14 cellular contexts compared by ENCODE assay signal in genomic region chr17:14471052-14471451, GRCh38.
DNase-seq lines count a peak whose midpoint lies in the region; ATAC-seq, FAIRE-seq and TF ChIP-seq lines count a peak whose summit lies in the region.
"Had no signal": no experiment of that assay in that cellular context is flagged by ENCODE, and none has a peak within 500 bp of the region (broad histone marks: within the 10 kb centered on the region; RNA-seq: fewer than 3 reads in every experiment).

No MANE protein-coding gene starts in this region.

- H3K36me3 Mint-ChIP-seq in HFFc6 (ENCODE audit: low read depth) (no peaks in the 10 kb centered on the region), astrocyte (ENCODE audit: low read depth, unreplicated experiment) (no peaks in the 10 kb centered on the region)
- no peaks in the 10 kb centered on the region for H3K36me3 Mint-ChIP-seq in activated T-cell treated with anti-CD3 and anti-CD28 coated beads, Interleukin-2, amount 50 U/mL, for 4 hours (ENCODE audit: insufficient read depth)

- H3K9me3 ChIP-seq in astrocyte (ENCODE audit: insufficient read depth, low read depth, low read length), result no peaks in the 10 kb centered on the region
- H3K9me3 ChIP-seq in HepG2 (ENCODE audit: low read length), result no peaks in the 10 kb centered on the region

- H3K36me3 ChIP-seq in astrocyte (ENCODE audit: insufficient read depth, low read length) (no peaks in the 10 kb centered on the region), HepG2 (replicated peaks in 1 of 2; ENCODE audit: control insufficient read depth in 1 of 2, insufficient read depth in 2 of 2, low read length in 2 of 2) (peaks cover 11 to 55% of the 10 kb centered on the region in 2 experiments)

- ATAC-seq in HepG2 (peak; percentile 96), HG03095 (IDR thresholded peaks at IDR 0.05; ENCODE audit: unreplicated experiment) (no peak), HG03432 (IDR thresholded peaks at IDR 0.05; ENCODE audit: unreplicated experiment) (no peak)
- ATAC-seq in activated T-cell treated with anti-CD3 and anti-CD28 coated beads, Interleukin-2, amount 50 U/mL, for 4 hours, result no peak
- ATAC-seq: activated T-cell treated with anti-CD3 and anti-CD28 coated beads, Interleukin-2, amount 50 U/mL, for 72 hours had no signal

- DNase-seq in AG04449 (ENCODE audit: low read depth, low spot score) (peak; percentile 82), HFFc6 (peak; percentile 60), astrocyte (ENCODE audit: low read depth) (peak; percentile 25), HepG2 (ENCODE audit: low spot score) (peak; percentile 89), RCC 7860 (ENCODE audit: low spot score) (no peak)
- no peak for DNase-seq in activated T-cell treated with anti-CD3 and anti-CD28 coated beads, Interleukin-2, amount 50 U/mL, for 4 hours
- DNase-seq: activated T-cell treated with anti-CD3 and anti-CD28 coated beads, Interleukin-2, amount 50 U/mL, for 72 hours; NCI-H1436; PC-9 had no signal

- H3K4me2 ChIP-seq in astrocyte (ENCODE audit: low read length) (peak overlapping the region; percentile 9), HepG2 (ENCODE audit: low read depth, low read length) (0 out of 2 replicates have a peak overlapping the region, but pooled peaks have one; percentile 1)
- H3K4me2 ChIP-seq: PC-9 had no signal

- TF ChIP-seq POLR2A in HepG2 (IDR thresholded peaks at IDR 0.05; ENCODE audit: insufficient read depth in 1 of 2, low read depth in 2 of 2, low read length in 2 of 2), result no peak

- H3K27me3 ChIP-seq in astrocyte (ENCODE audit: insufficient read depth, low read length) (no peaks in the 10 kb centered on the region), HepG2 (ENCODE audit: control insufficient read depth in 1 of 2, insufficient read depth in 2 of 2, low read length in 2 of 2) (no peaks in the 10 kb centered on the region)

- H2AFZ ChIP-seq in astrocyte (ENCODE audit: low read depth, low read length) (peak overlapping the region; percentile 5), HepG2 (ENCODE audit: low read length) (no peak overlapping the region)
- H2AFZ ChIP-seq: PC-9 had no signal

- peaks cover 8% of the 10 kb centered on the region for H3K4me1 Mint-ChIP-seq in HFFc6 (ENCODE audit: low read depth)
- H3K4me1 Mint-ChIP-seq in astrocyte (ENCODE audit: low read depth, unreplicated experiment), result peaks cover 6% of the 10 kb centered on the region
- H3K4me1 Mint-ChIP-seq in activated T-cell treated with anti-CD3 and anti-CD28 coated beads, Interleukin-2, amount 50 U/mL, for 4 hours (ENCODE audit: low read depth), result peaks cover 2% of the 10 kb centered on the region
- H3K4me1 Mint-ChIP-seq: B cell had no signal

- H3K79me2 ChIP-seq in astrocyte (ENCODE audit: insufficient read depth, low read length), result no peaks in the 10 kb centered on the region
- peaks cover 2% of the 10 kb centered on the region for H3K79me2 ChIP-seq in HepG2 (ENCODE audit: insufficient read depth, low read length)

- CTCF ChIA-PET in AG04449 (lab: Yijun Ruan, JAX), result interaction anchor here (0.6 kb wide), 1 partner anchor 14 kb away, joined by 3 read pairs; no protein-coding TSS in a partner anchor
- CTCF ChIA-PET in HepG2 (lab: Yijun Ruan, JAX; ENCODE audit: low intra/inter-chr PET ratio, low total read pairs), result no interaction called here

- intact Hi-C loops in HepG2 (cut with micrococcal nuclease; ENCODE audit: unreplicated experiment), result no loop called here

- no peak overlapping the region for H3K27ac ChIP-seq in astrocyte (ENCODE audit: low read depth, low read length)
- no peak overlapping the region for H3K27ac ChIP-seq in HepG2 (ENCODE audit: extremely low read length, insufficient read depth, low read length)
- H3K27ac ChIP-seq: HL-60, PC-9, VCaP had no signal

- H3K4me3 ChIP-seq in AG04449 (ENCODE audit: low read depth, low read length) (no peak overlapping the region), astrocyte (ENCODE audit: insufficient read depth, low read depth, low read length) (no peak overlapping the region), HepG2 (replicated peaks in 1 of 3; ENCODE audit: insufficient read depth in 1 of 3, low read depth in 2 of 3, low read length in 3 of 3) (no peak overlapping the region)
- H3K4me3 ChIP-seq: PC-9 had no signal

- POLR2A ChIA-PET in AG04449 (lab: Yijun Ruan, JAX), result interaction anchor here (0.6 to 1.2 kb wide), 2 partner anchors 13 to 170 kb away, joined by 3 to 4 read pairs; partner anchors contain the start of gene HS3ST3B1
- POLR2A ChIA-PET in HepG2 (lab: Yijun Ruan, JAX), result interaction anchor here (0.8 to 1.3 kb wide), 3 partner anchors 98 to 171 kb away, joined by 3 to 5 read pairs (median 3); partner anchors contain the start of gene HS3ST3B1

- no peak for TF ChIP-seq RAD21 in HepG2 (CRISPR knock-in tag; IDR thresholded peaks at IDR 0.05)

- H3K27me3 Mint-ChIP-seq in HFFc6 (ENCODE audit: insufficient read depth) (peaks cover 7% of the 10 kb centered on the region), astrocyte (ENCODE audit: low read depth, unreplicated experiment) (no peaks in the 10 kb centered on the region)
- H3K27me3 Mint-ChIP-seq in activated T-cell treated with anti-CD3 and anti-CD28 coated beads, Interleukin-2, amount 50 U/mL, for 4 hours (ENCODE audit: low read depth), result no peaks in the 10 kb centered on the region

- peak in 1 of 2 experiments; percentile 49; a peak in 1 of 4 replicates for TF ChIP-seq EP300 in HepG2 (IDR thresholded peaks at IDR 0.05; ENCODE audit: low read depth in 2 of 2, low read length in 2 of 2)
- peak; percentile 55; the same call in 1 of the 2 replicates for TF ChIP-seq EP300 in HepG2 (CRISPR knock-in tag; IDR thresholded peaks at IDR 0.05; ENCODE audit: borderline replicate concordance)

- 26% methylated on average over 7 of the region's 7 CpGs for WGBS in HepG2 (ENCODE audit: low lambda C conversion rate)

- FAIRE-seq in astrocyte (lab: Jason Lieb, UNC), result no peak
- peak; percentile 76 for FAIRE-seq in HepG2 (lab: Jason Lieb, UNC)
- FAIRE-seq in RCC 7860 (lab: Jason Lieb, UNC), result no peak

- no peaks in the 10 kb centered on the region for H4K20me1 ChIP-seq in astrocyte (ENCODE audit: insufficient read depth, low read length)
- H4K20me1 ChIP-seq in HepG2 (ENCODE audit: insufficient read depth, low read length), result no peaks in the 10 kb centered on the region

- H3K9ac ChIP-seq in astrocyte (ENCODE audit: low read length) (no peak overlapping the region), HepG2 (ENCODE audit: insufficient read depth, low read depth, low read length) (no peak overlapping the region)

- no TSS peak for BruUV-seq in HepG2 (replicated peaks; lab: Mats Ljungman, UMichigan)

- TF ChIP-seq CTCF in AG04449 (IDR thresholded peaks at IDR 0.05; ENCODE audit: insufficient read depth, low read length, missing control alignments) (no peak), HFFc6 (IDR thresholded peaks at IDR 0.05) (no peak), astrocyte (IDR thresholded peaks at IDR 0.05; ENCODE audit: insufficient read depth, low read depth, low read length) (no peak), HepG2 (CRISPR knock-in tag; IDR thresholded peaks at IDR 0.05) (no peak)

- no peaks in the 10 kb centered on the region for H3K9me3 Mint-ChIP-seq in HFFc6
- H3K9me3 Mint-ChIP-seq in astrocyte (ENCODE audit: unreplicated experiment), result peaks cover 4% of the 10 kb centered on the region
- peaks cover 4% of the 10 kb centered on the region for H3K9me3 Mint-ChIP-seq in activated T-cell treated with anti-CD3 and anti-CD28 coated beads, Interleukin-2, amount 50 U/mL, for 4 hours

- H3K4me1 ChIP-seq in astrocyte (ENCODE audit: insufficient read depth, low read length) (peaks cover 6% of the 10 kb centered on the region), HepG2 (ENCODE audit: insufficient read depth, low read length) (peaks cover 25% of the 10 kb centered on the region)

- H3K27ac Mint-ChIP-seq in HFFc6 (0 out of 2 replicates have a peak overlapping the region, but pooled peaks have one; percentile 5), astrocyte (ENCODE audit: unreplicated experiment) (no peak overlapping the region)
- H3K27ac Mint-ChIP-seq: activated T-cell treated with anti-CD3 and anti-CD28 coated beads, Interleukin-2, amount 50 U/mL, for 72 hours; B cell had no signal

- in situ Hi-C loops in HepG2 (cut with HindIII; ENCODE audit: extremely low pct_ligation_motif_present, low pct_unique_long_range_greater_than_20kb), result no loop called here

- H3K4me3 Mint-ChIP-seq in HFFc6, result peak overlapping the region; percentile 19
- no peak overlapping the region for H3K4me3 Mint-ChIP-seq in astrocyte (ENCODE audit: unreplicated experiment)
- no peak overlapping the region for H3K4me3 Mint-ChIP-seq in activated T-cell treated with anti-CD3 and anti-CD28 coated beads, Interleukin-2, amount 50 U/mL, for 4 hours
- H3K4me3 Mint-ChIP-seq: activated T-cell treated with anti-CD3 and anti-CD28 coated beads, Interleukin-2, amount 50 U/mL, for 72 hours; B cell had no signal

TF ChIP-seq in HepG2, 621 proteins besides CTCF, POLR2A, EP300 and RAD21 (continues in another document):
- TF ChIP-seq DPF2 (CRISPR knock-in tag; IDR thresholded peaks at IDR 0.05; ENCODE audit: borderline replicate concordance, low read depth), result no peak
- TF ChIP-seq PPARG (CRISPR knock-in tag; conservative IDR thresholded peaks at IDR 0.05), result peak; percentile 41; the same call in 1 of the 2 replicates
- TF ChIP-seq ZC3H13 (CRISPR knock-in tag; IDR thresholded peaks at IDR 0.05), result no peak
- no peak for TF ChIP-seq ZNF460 (CRISPR knock-in tag; IDR thresholded peaks at IDR 0.05; ENCODE audit: borderline replicate concordance)
- peak; percentile 79 for TF ChIP-seq SOX5 (CRISPR knock-in tag; IDR thresholded peaks at IDR 0.05; ENCODE audit: borderline replicate concordance)
- TF ChIP-seq BHLHE40 (IDR thresholded peaks at IDR 0.05; ENCODE audit: low read length), result no peak
- TF ChIP-seq, protein P1, sequence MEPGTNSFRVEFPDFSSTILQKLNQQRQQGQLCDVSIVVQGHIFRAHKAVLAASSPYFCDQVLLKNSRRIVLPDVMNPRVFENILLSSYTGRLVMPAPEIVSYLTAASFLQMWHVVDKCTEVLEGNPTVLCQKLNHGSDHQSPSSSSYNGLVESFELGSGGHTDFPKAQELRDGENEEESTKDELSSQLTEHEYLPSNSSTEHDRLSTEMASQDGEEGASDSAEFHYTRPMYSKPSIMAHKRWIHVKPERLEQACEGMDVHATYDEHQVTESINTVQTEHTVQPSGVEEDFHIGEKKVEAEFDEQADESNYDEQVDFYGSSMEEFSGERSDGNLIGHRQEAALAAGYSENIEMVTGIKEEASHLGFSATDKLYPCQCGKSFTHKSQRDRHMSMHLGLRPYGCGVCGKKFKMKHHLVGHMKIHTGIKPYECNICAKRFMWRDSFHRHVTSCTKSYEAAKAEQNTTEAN (CRISPR knock-in tag; conservative IDR thresholded peaks at IDR 0.05), result no peak
- TF ChIP-seq CBX5 (CRISPR knock-in tag; IDR thresholded peaks at IDR 0.05; ENCODE audit: borderline replicate concordance), result peak; percentile 43; the same call in 1 of the 2 replicates
- TF ChIP-seq ZNF12 (CRISPR knock-in tag; IDR thresholded peaks at IDR 0.05), result no peak

Comparison
In these comparisons a context has a peak if more than half of its experiments do, and no peak if none do; other contexts are left out.
1. DNase-seq: peak in AG04449 (single experiment), HFFc6 (single experiment), astrocyte (single experiment) and HepG2 (single experiment); none in RCC 7860 (single experiment) and activated T-cell treated with anti-CD3 and anti-CD28 coated beads, Interleukin-2, amount 50 U/mL, for 4 hours (single experiment).